13 cellular contexts compared by ENCODE assay signal in genomic region chr2:44964704-44965343, GRCh38. TPM values are rescaled to one million over a fixed set of nuclear protein-coding genes. Genes with fewer than 3 reads are reported as not detected.
DNase-seq lines count a peak whose midpoint lies in the region; ATAC-seq and TF ChIP-seq lines count a peak whose summit lies in the region.
"Had no signal": no experiment of that assay in that cellular context is flagged by ENCODE, and none has a peak within 500 bp of the region (broad histone marks: within the 10 kb centered on the region; RNA-seq: fewer than 3 reads in every experiment).

No MANE protein-coding gene starts in this region.

- peak; percentile 19 for TF ChIP-seq CTCF in GM20000 (IDR thresholded peaks at IDR 0.05; ENCODE audit: extremely low read depth, missing control alignments)
- TF ChIP-seq CTCF in foreskin fibroblast (IDR thresholded peaks at IDR 0.05; ENCODE audit: low read depth, low read length), result peak; percentile 8
- no peak for TF ChIP-seq CTCF in omental fat pad (IDR thresholded peaks at IDR 0.05)

- peak; percentile 46 for DNase-seq in AG20443 (ENCODE audit: low spot score)
- DNase-seq in GM20000 (ENCODE audit: low spot score), result no peak
- peak; percentile 18 for DNase-seq in NCI-H774 (lab: John Stamatoyannopoulos, UW)
- DNase-seq in foreskin fibroblast, result peak in 1 of 2 donors; percentile 47
- no peak for DNase-seq in SW 1271 (lab: John Stamatoyannopoulos, UW)
- DNase-seq in omental fat pad (ENCODE audit: low spot score), result no peak
- DNase-seq in stimulated activated CD4-positive, alpha-beta T cell treated with anti-CD3 and anti-CD28 coated beads, Interleukin-4, amount 100 ng/mL, for 24 hours, result no peak
- no peak for DNase-seq in SIG-M5 (lab: John Stamatoyannopoulos, UW)
- DNase-seq: activated gamma-delta T cell; stimulated activated CD4-positive, alpha-beta T cell treated with anti-CD3 and anti-CD28 coated beads, Interleukin-4, amount 100 ng/mL, for 4 hours; T-cell had no signal

- no peak for ATAC-seq in omental fat pad (ENCODE audit: low FRiP score)
- ATAC-seq: T-cell had no signal

- no peak overlapping the region for H3K4me3 ChIP-seq in foreskin fibroblast (ENCODE audit: low read depth in 1 of 2, low read length in 2 of 2)

RNA-seq across cellular contexts. Expression of gene SIX3, which starts 23.3 kb away (rescaled TPM):
- not detected for total RNA-seq in omental fat pad
- total RNA-seq: G401, urinary bladder had no signal

RNA-seq across cellular contexts. Expression of gene SIX2, which starts 44.4 kb away (rescaled TPM):
- 10 to 100 TPM in 3 of 4 donors, 1 to 10 TPM in 1; 3.6 to 26.3 (median 12.7) TPM for total RNA-seq in omental fat pad
- total RNA-seq: G401, T-cell had no signal

Comparison
In these comparisons a context has a peak if more than half of its experiments do, and no peak if none do; other contexts are left out.
1. DNase-seq: peak in AG20443 (single experiment) and NCI-H774 (single experiment); none in GM20000 (single experiment), SW 1271 (0 of 2), omental fat pad (single experiment), stimulated activated CD4-positive, alpha-beta T cell treated with anti-CD3 and anti-CD28 coated beads, Interleukin-4, amount 100 ng/mL, for 24 hours (single experiment) and SIG-M5 (single experiment).
2. CTCF ChIP-seq: peak in GM20000 (single experiment) and foreskin fibroblast (single experiment); none in omental fat pad (0 of 3).